9 cellular contexts compared by ENCODE assay signal in the genomic region with DNA sequence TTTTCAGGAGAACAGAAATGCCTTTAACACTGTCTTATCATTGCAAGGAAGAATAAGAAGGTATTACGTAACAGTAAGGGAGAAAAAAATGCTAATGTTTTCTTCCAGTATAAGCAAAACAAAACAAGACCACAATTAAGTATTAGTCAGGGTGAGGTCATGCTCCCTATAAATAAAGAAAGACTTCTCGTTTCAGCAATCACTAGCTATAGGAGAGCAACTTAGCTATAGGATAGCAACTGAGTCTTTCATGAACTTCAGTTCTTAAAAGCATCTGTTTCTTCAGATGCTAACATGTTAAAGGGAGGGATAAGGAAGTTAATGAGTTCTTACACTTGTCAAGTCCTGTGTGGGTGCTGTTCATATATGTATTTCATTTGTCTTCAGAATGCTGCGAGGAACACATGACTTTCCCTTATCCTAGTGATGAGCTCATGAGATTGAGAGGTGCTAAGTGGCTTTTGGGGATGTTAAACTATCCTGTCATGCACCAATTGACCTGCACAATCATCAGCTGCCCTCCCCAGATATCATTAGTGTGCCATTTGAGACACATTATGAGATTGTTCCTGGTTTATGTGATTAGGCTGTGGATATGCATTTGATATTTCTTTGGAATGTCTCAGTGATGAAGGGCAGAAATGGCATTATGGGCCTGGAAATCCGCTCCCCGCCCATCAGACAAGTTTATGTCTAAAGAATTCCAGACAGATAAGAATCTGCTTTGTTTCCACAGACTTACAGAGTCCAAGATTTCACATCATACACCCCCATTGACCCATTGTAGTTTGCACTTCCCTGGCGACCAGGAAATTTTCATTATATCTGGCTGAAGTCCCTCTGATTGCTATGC. TPM values are rescaled to one million over a fixed set of nuclear protein-coding genes. Genes with fewer than 3 reads are reported as not detected.
DNase-seq lines count a peak whose midpoint lies in the region; ATAC-seq and TF ChIP-seq lines count a peak whose summit lies in the region.
"Had no signal": no experiment of that assay in that cellular context is flagged by ENCODE, and none has a peak within 500 bp of the region (broad histone marks: within the 10 kb centered on the region; RNA-seq: fewer than 3 reads in every experiment).

No MANE protein-coding gene starts in this region.

- WGBS in smooth muscle cell (ENCODE audit: low lambda C conversion rate), result 38% methylated on average over 6 of the region's 6 CpGs

- intact Hi-C loops in HCT116 (cut with micrococcal nuclease), result no loop called here

- CTCF ChIA-PET in HCT116 (lab: Charles Lee), result no interaction called here

- TF ChIP-seq RAD21 in HCT116 (IDR thresholded peaks at IDR 0.05; ENCODE audit: low read depth), result no peak

- RAD21 ChIA-PET in HCT116 (lab: Charles Lee; ENCODE audit: low non-redundant PET in 1 of 2, low total read pairs in 2 of 2, uncharacterized antibody in 2 of 2, unreplicated experiment in 2 of 2), result no interaction called here

- ATAC-seq in HCT116 (peak; percentile 36; the same call in 1 of the 2 replicates), GM21529 (IDR thresholded peaks at IDR 0.05; ENCODE audit: unreplicated experiment) (no peak)

- DNase-seq in HCT116 (ENCODE audit: low read depth, low spot score), result no peak
- DNase-seq in RPMI7951 (ENCODE audit: low read depth), result peak; percentile 75
- DNase-seq in foreskin fibroblast, result peak; percentile 81 to 87
- no peak for DNase-seq in smooth muscle cell (lab: John Stamatoyannopoulos, UW; ENCODE audit: unreplicated experiment)
- DNase-seq in MG63, result no peak
- no peak for DNase-seq in effector memory CD4-positive, alpha-beta T cell
- DNase-seq: kidney; stimulated activated CD4-positive, alpha-beta T cell treated with anti-CD3 and anti-CD28 coated beads, Interleukin-1b, Interleukin-23, amount 100 ng/mL, for 48 hours had no signal

- H2AFZ ChIP-seq in HCT116 (ENCODE audit: low read depth, low read length, poor library complexity, severe bottlenecking) (no peak overlapping the region), smooth muscle cell (ENCODE audit: low read depth) (no peak overlapping the region)

- no peaks in the 10 kb centered on the region for H3K36me3 ChIP-seq in HCT116 (ENCODE audit: control insufficient read depth in 1 of 2, insufficient read depth in 2 of 2, low read length in 2 of 2)
- no peaks in the 10 kb centered on the region for H3K36me3 ChIP-seq in smooth muscle cell (ENCODE audit: low read depth)
- peaks cover 22% of the 10 kb centered on the region for H3K36me3 ChIP-seq in MG63
- H3K36me3 ChIP-seq in effector memory CD4-positive, alpha-beta T cell (ENCODE audit: control insufficient read depth, insufficient read depth, low read length), result no peaks in the 10 kb centered on the region

- H3K4me2 ChIP-seq in HCT116 (ENCODE audit: low read length) (peak overlapping the region; percentile 3; the same call in 1 of the 2 replicates), smooth muscle cell (peak overlapping the region; percentile 64)

- H3K27ac ChIP-seq in HCT116 (ENCODE audit: low read depth, low read length) (no peak overlapping the region), smooth muscle cell (ENCODE audit: low read depth) (peak overlapping the region; percentile 71)
- H3K27ac ChIP-seq in effector memory CD4-positive, alpha-beta T cell (ENCODE audit: insufficient read depth, low read length, poor library complexity, severe bottlenecking), result no peak overlapping the region

- TF ChIP-seq CTCF in HCT116 (IDR thresholded peaks at IDR 0.05 in 2 of 3, conservative IDR thresholded peaks at IDR 0.05 in 1 of 3; ENCODE audit: borderline replicate concordance in 1 of 3, insufficient read depth in 1 of 3, low read depth in 2 of 3, low read length in 2 of 3) (no peak), foreskin fibroblast (IDR thresholded peaks at IDR 0.05; ENCODE audit: low read depth, low read length) (no peak), smooth muscle cell (IDR thresholded peaks at IDR 0.05; ENCODE audit: borderline replicate concordance, insufficient read depth, poor library complexity, severe bottlenecking) (no peak)

- H3K4me1 ChIP-seq in HCT116 (ENCODE audit: control insufficient read depth in 1 of 2, insufficient read depth in 2 of 2, low read length in 2 of 2) (peaks cover 0 to 14% of the 10 kb centered on the region in 2 experiments; a peak in 2 of 4 replicates), smooth muscle cell (ENCODE audit: low read depth) (peaks cover 5% of the 10 kb centered on the region)
- no peaks in the 10 kb centered on the region for H3K4me1 ChIP-seq in effector memory CD4-positive, alpha-beta T cell (ENCODE audit: control insufficient read depth, insufficient read depth, low read length, poor library complexity, severe bottlenecking)

- no TSS peak for BruUV-seq in HCT116 (replicated peaks; lab: Mats Ljungman, UMichigan)

- H3K9me3 ChIP-seq in HCT116 (ENCODE audit: control insufficient read depth in 1 of 2, insufficient read depth in 1 of 2, low read depth in 1 of 2, low read length in 2 of 2), result no peaks in the 10 kb centered on the region
- H3K9me3 ChIP-seq in smooth muscle cell (replicated peaks; ENCODE audit: low read depth), result no peaks in the 10 kb centered on the region
- no peaks in the 10 kb centered on the region for H3K9me3 ChIP-seq in MG63
- no peaks in the 10 kb centered on the region for H3K9me3 ChIP-seq in effector memory CD4-positive, alpha-beta T cell (ENCODE audit: control insufficient read depth, low read length)

- H3K4me3 ChIP-seq in HCT116 (replicated peaks in 1 of 2; ENCODE audit: low read depth in 1 of 2, low read length in 2 of 2), result no peak overlapping the region
- H3K4me3 ChIP-seq in foreskin fibroblast (ENCODE audit: low read depth in 1 of 2, low read length in 2 of 2), result no peak overlapping the region
- no peak overlapping the region for H3K4me3 ChIP-seq in smooth muscle cell
- H3K4me3 ChIP-seq in MG63, result no peak overlapping the region
- no peak overlapping the region for H3K4me3 ChIP-seq in effector memory CD4-positive, alpha-beta T cell (ENCODE audit: insufficient read depth, low read depth, low read length, poor library complexity, severe bottlenecking)

- peaks cover 6% of the 10 kb centered on the region for H3F3A ChIP-seq in smooth muscle cell (ENCODE audit: low read depth)

- H3K9me2 ChIP-seq in HCT116 (ENCODE audit: insufficient read depth), result no peaks in the 10 kb centered on the region

- H3K79me2 ChIP-seq in HCT116 (ENCODE audit: insufficient read depth, low read length) (no peaks in the 10 kb centered on the region), smooth muscle cell (ENCODE audit: low read depth) (no peaks in the 10 kb centered on the region)

- H3K9ac ChIP-seq in HCT116 (ENCODE audit: low read length) (no peak overlapping the region), smooth muscle cell (ENCODE audit: low read depth) (no peak overlapping the region)

- POLR2A ChIA-PET in HCT116 (lab: Charles Lee), result no interaction called here

- H4K20me1 ChIP-seq in HCT116 (ENCODE audit: insufficient read depth) (no peaks in the 10 kb centered on the region), smooth muscle cell (ENCODE audit: low read depth) (no peaks in the 10 kb centered on the region)

- TF ChIP-seq POLR2A in HCT116 (IDR thresholded peaks at IDR 0.05; ENCODE audit: borderline replicate concordance, extremely low read depth, insufficient read depth, insufficient read length), result no peak

- H3K27me3 ChIP-seq in HCT116 (ENCODE audit: insufficient read depth, low read length), result no peaks in the 10 kb centered on the region
- no peaks in the 10 kb centered on the region for H3K27me3 ChIP-seq in smooth muscle cell (ENCODE audit: low read depth)
- no peaks in the 10 kb centered on the region for H3K27me3 ChIP-seq in MG63
- H3K27me3 ChIP-seq in effector memory CD4-positive, alpha-beta T cell (replicated peaks; ENCODE audit: control insufficient read depth, insufficient read depth, low read length, poor library complexity, severe bottlenecking), result no peaks in the 10 kb centered on the region

TF ChIP-seq in HCT116, 20 proteins besides CTCF, POLR2A, EP300 and RAD21:
- TF ChIP-seq JUND (IDR thresholded peaks at IDR 0.05) (0 out of 2 replicates have a peak, but pooled peaks have one; percentile 11), FOSL1 (IDR thresholded peaks at IDR 0.05; ENCODE audit: low read depth) (peak; percentile 22; the same call in 1 of the 2 replicates), SP1 (IDR thresholded peaks at IDR 0.05; ENCODE audit: low read depth) (0 out of 2 replicates have a peak, but pooled peaks have one; percentile 21), ZNF274 (IDR thresholded peaks at IDR 0.05; ENCODE audit: low read depth, low read length) (no peak), CEBPB (IDR thresholded peaks at IDR 0.05; ENCODE audit: low read depth) (peak; percentile 73; the same call in 1 of the 2 replicates)
- TF ChIP-seq, protein P1, sequence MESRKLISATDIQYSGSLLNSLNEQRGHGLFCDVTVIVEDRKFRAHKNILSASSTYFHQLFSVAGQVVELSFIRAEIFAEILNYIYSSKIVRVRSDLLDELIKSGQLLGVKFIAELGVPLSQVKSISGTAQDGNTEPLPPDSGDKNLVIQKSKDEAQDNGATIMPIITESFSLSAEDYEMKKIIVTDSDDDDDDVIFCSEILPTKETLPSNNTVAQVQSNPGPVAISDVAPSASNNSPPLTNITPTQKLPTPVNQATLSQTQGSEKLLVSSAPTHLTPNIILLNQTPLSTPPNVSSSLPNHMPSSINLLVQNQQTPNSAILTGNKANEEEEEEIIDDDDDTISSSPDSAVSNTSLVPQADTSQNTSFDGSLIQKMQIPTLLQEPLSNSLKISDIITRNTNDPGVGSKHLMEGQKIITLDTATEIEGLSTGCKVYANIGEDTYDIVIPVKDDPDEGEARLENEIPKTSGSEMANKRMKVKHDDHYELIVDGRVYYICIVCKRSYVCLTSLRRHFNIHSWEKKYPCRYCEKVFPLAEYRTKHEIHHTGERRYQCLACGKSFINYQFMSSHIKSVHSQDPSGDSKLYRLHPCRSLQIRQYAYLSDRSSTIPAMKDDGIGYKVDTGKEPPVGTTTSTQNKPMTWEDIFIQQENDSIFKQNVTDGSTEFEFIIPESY (IDR thresholded peaks at IDR 0.05; ENCODE audit: extremely low read depth, insufficient replicate concordance, low read length), result no peak
TF ChIP-seq in HCT116: peak in this region for 4.

RNA-seq across cellular contexts. Expression of a gene that starts 37.4 kb away (rescaled TPM):
- total RNA-seq in HCT116 (2021; ENCODE audit: unreplicated experiment) (2.2 TPM), smooth muscle cell (25.6 and 29.4 TPM in 2 replicates)
- 0.61 and 1.5 TPM in 2 replicates for polyA plus RNA-seq in HCT116 (2012)
- 7.6 and 7.7 TPM in 2 replicates for total RNA-seq in RPMI7951 (2014; rRNA removed; shearing (Covaris generic))
- 7.3 and 9.1 TPM in 2 replicates for polyA plus RNA-seq in smooth muscle cell
- total RNA-seq in MG63 (2014; rRNA removed; shearing (Covaris generic); ENCODE audit: low replicate concordance), result 13.0 and 52.1 TPM in 2 replicates

Comparison
In these comparisons a context has a peak if more than half of its experiments do, and no peak if none do; other contexts are left out.
1. DNase-seq: peak in RPMI7951 (single experiment) and foreskin fibroblast (2 of 2); none in HCT116 (single experiment), smooth muscle cell (single experiment), MG63 (single experiment) and effector memory CD4-positive, alpha-beta T cell (0 of 3).